ENCODE assay signal across 8 cellular contexts in the genomic region with DNA sequence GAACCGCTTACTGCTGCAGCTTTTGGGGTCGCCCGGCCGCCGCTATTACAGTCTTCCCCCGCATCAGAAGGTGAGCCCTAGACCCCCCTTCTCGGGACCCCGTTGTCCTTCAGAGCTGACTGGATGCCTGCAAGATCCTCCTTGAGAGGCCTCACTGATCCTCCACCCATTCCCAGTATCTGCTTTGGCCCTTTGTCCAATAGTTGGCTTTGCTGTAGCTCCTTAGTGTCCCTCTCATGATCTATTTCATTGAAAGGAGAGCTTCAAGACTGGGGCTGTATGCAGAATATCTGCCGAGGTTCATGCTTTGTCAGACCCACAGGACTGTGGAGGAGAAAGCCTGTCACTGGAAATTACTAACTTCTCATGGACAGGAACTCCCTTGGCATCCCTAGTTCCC. TPM values are rescaled to one million over a fixed set of nuclear protein-coding genes. Genes with fewer than 3 reads are reported as not detected.
A peak's percentile ranks its signal among the peaks of the same experiment; 100 is the strongest.
DNase-seq lines count a peak whose midpoint lies in the region; ATAC-seq and TF ChIP-seq lines count a peak whose summit lies in the region.

No MANE protein-coding gene starts in this region.

- H3K36me3 ChIP-seq in gastroesophageal sphincter (peaks cover 0 to 49% of the 10 kb centered on the region in 2 donors), ovary (no peaks in the 10 kb centered on the region)

- CTCF ChIA-PET in WTC11 (lab: Charles Lee), result interaction anchor here (1.3 to 1.9 kb wide), 3 partner anchors 19 to 154 kb away, joined by 4 to 10 read pairs (median 5); a partner anchor contains a TSS

- ATAC-seq in HG02840 (IDR thresholded peaks at IDR 0.05; ENCODE audit: low FRiP score, unreplicated experiment) (peak; percentile 12), WTC11 (peak; percentile 2; the same call in 1 of the 2 replicates), gastroesophageal sphincter (no peak)

- POLR2A ChIA-PET in WTC11 (lab: Charles Lee), result interaction anchor here (0.5 kb wide), 1 partner anchor 96 kb away, joined by 3 read pairs; no protein-coding TSS in a partner anchor

- peak overlapping the region; percentile 48 to 95 (median 91) for H3K27ac ChIP-seq in gastroesophageal sphincter
- peak overlapping the region; percentile 89 for H3K27ac ChIP-seq in ovary

- no peaks in the 10 kb centered on the region for H3K27me3 ChIP-seq in gastroesophageal sphincter
- H3K27me3 ChIP-seq in ovary, result no peaks in the 10 kb centered on the region

- 0 to 17% methylated on average over 1 of the region's 9 CpGs for WGBS in gastroesophageal sphincter (ENCODE audit: low coverage in 1 of 2), 2 donors
- 0% methylated on average over 9 of the region's 9 CpGs for WGBS in ovary, 3 donors

- TF ChIP-seq POLR2A in gastroesophageal sphincter (IDR thresholded peaks at IDR 0.05) (no peak), ovary (IDR thresholded peaks at IDR 0.05) (no peak)

- H3K27me3 Mint-ChIP-seq in WTC11 (ENCODE audit: low read depth), result no peaks in the 10 kb centered on the region

- intact Hi-C loops in ovary (cut with DNase I), result loop anchor here in 1 of 4 donors (10.0 kb wide), 1 partner anchor 91 kb away; a partner anchor contains a TSS

- H3K36me3 Mint-ChIP-seq in WTC11, result peaks cover 31% of the 10 kb centered on the region

- H3K9me3 Mint-ChIP-seq in WTC11, result no peaks in the 10 kb centered on the region

- peak; percentile 44 for DNase-seq in GM03348 (ENCODE audit: low spot score)
- DNase-seq in WTC11 (ENCODE audit: low spot score), result no peak
- no peak for DNase-seq in ovary
- DNase-seq in activated effector memory CD4-positive, alpha-beta T cell treated with anti-CD3 and anti-CD28 coated beads, Interleukin-2, amount 50 U/mL, for 16 hours, result no peak
- no peak for DNase-seq in SIG-M5 treated with dmso at 0.1 percent for 504 hours (lab: John Stamatoyannopoulos, UW; ENCODE audit: unreplicated experiment)
- DNase-seq in UCSD-AML1 (lab: John Stamatoyannopoulos, UW; ENCODE audit: unreplicated experiment), result no peak

- peaks cover 13% of the 10 kb centered on the region for H3K4me1 Mint-ChIP-seq in WTC11

- H3K4me3 ChIP-seq in gastroesophageal sphincter, result peak overlapping the region; percentile 78 to 94
- H3K4me3 ChIP-seq in ovary, result peak overlapping the region; percentile 70

- TF ChIP-seq EP300 in gastroesophageal sphincter (IDR thresholded peaks at IDR 0.05) (no peak), ovary (IDR thresholded peaks at IDR 0.05) (no peak)

- H3K4me3 Mint-ChIP-seq in WTC11, result peak overlapping the region; percentile 98

- H3K4me1 ChIP-seq in gastroesophageal sphincter, result peaks cover 2 to 32% (median 5%) of the 10 kb centered on the region in 3 donors
- no peaks in the 10 kb centered on the region for H3K4me1 ChIP-seq in ovary (ENCODE audit: insufficient read depth)

- no peak for TF ChIP-seq CTCF in WTC11 (IDR thresholded peaks at IDR 0.05)
- no peak for TF ChIP-seq CTCF in gastroesophageal sphincter (IDR thresholded peaks at IDR 0.05)
- TF ChIP-seq CTCF in ovary (IDR thresholded peaks at IDR 0.05), result no peak

- H3K9me3 ChIP-seq in gastroesophageal sphincter, result no peaks in the 10 kb centered on the region
- no peaks in the 10 kb centered on the region for H3K9me3 ChIP-seq in ovary

- peak overlapping the region; percentile 99 for H3K27ac Mint-ChIP-seq in WTC11

TF ChIP-seq in WTC11, 78 proteins besides CTCF, POLR2A, EP300 and RAD21:
- TF ChIP-seq, protein P1, sequence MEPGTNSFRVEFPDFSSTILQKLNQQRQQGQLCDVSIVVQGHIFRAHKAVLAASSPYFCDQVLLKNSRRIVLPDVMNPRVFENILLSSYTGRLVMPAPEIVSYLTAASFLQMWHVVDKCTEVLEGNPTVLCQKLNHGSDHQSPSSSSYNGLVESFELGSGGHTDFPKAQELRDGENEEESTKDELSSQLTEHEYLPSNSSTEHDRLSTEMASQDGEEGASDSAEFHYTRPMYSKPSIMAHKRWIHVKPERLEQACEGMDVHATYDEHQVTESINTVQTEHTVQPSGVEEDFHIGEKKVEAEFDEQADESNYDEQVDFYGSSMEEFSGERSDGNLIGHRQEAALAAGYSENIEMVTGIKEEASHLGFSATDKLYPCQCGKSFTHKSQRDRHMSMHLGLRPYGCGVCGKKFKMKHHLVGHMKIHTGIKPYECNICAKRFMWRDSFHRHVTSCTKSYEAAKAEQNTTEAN (CRISPR knock-in tag; IDR thresholded peaks at IDR 0.05), result 0 out of 2 replicates have a peak, but pooled peaks have one; percentile 11
- TF ChIP-seq CBFB (CRISPR knock-in tag; IDR thresholded peaks at IDR 0.05; ENCODE audit: low read depth) (no peak), MYBL2 (CRISPR knock-in tag; IDR thresholded peaks at IDR 0.05) (no peak), GTF2I (CRISPR knock-in tag; conservative IDR thresholded peaks at IDR 0.05) (no peak)
- TF ChIP-seq, protein P2, sequence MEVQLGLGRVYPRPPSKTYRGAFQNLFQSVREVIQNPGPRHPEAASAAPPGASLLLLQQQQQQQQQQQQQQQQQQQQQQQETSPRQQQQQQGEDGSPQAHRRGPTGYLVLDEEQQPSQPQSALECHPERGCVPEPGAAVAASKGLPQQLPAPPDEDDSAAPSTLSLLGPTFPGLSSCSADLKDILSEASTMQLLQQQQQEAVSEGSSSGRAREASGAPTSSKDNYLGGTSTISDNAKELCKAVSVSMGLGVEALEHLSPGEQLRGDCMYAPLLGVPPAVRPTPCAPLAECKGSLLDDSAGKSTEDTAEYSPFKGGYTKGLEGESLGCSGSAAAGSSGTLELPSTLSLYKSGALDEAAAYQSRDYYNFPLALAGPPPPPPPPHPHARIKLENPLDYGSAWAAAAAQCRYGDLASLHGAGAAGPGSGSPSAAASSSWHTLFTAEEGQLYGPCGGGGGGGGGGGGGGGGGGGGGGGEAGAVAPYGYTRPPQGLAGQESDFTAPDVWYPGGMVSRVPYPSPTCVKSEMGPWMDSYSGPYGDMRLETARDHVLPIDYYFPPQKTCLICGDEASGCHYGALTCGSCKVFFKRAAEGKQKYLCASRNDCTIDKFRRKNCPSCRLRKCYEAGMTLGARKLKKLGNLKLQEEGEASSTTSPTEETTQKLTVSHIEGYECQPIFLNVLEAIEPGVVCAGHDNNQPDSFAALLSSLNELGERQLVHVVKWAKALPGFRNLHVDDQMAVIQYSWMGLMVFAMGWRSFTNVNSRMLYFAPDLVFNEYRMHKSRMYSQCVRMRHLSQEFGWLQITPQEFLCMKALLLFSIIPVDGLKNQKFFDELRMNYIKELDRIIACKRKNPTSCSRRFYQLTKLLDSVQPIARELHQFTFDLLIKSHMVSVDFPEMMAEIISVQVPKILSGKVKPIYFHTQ (CRISPR knock-in tag; IDR thresholded peaks at IDR 0.05), result no peak

RNA-seq across cellular contexts. Expression of a gene that starts 0.5 kb away (rescaled TPM):
- total RNA-seq in WTC11 (2021), result 55.7 to 60.4 TPM (median 56.6 TPM) in 3 replicates
- total RNA-seq in gastroesophageal sphincter, result 10 to 100 TPM; 18.2 to 38.6 (median 32.1) TPM
- 10 to 100 TPM; 10.8 to 26.4 (median 19.9) TPM for total RNA-seq in ovary
- polyA plus RNA-seq in ovary, result 10 to 100 TPM; 11.1 to 27.8 TPM

RNA-seq across cellular contexts. Expression of a gene that starts 48.1 kb away (rescaled TPM):
- total RNA-seq in WTC11 (2021), result 0.71 to 0.85 TPM (median 0.71 TPM) in 3 replicates
- 1 to 10 TPM; 1.8 to 4.2 (median 3.2) TPM for total RNA-seq in gastroesophageal sphincter
- 1 to 10 TPM in 6 of 7 donors, under 1 TPM in 1; 0.83 to 8.6 (median 2.4) TPM for total RNA-seq in ovary
- 1 to 10 TPM in 1 of 2 donors, under 1 TPM in 1; 0.94 to 2.3 TPM for polyA plus RNA-seq in ovary

RNA-seq across cellular contexts. Expression of a gene that starts 48.4 kb away (rescaled TPM):
- total RNA-seq in WTC11 (2021) (15.3 to 17.1 TPM (median 15.6 TPM) in 3 replicates), gastroesophageal sphincter (10 to 100 TPM; 14.4 to 21.5 (median 16.4) TPM), ovary (10 to 100 TPM; 11.4 to 23.1 (median 17.2) TPM)
- polyA plus RNA-seq in ovary, result 10 to 100 TPM; 18.8 to 48.2 TPM
